In genomic region chr5:57102905-57103255, GRCh38 we compare ENCODE assay signal across 1 cellular context.
TF ChIP-seq lines count a peak whose summit lies in the region.

No MANE protein-coding gene starts in this region.

TF ChIP-seq in HepG2, 621 proteins besides CTCF, POLR2A, EP300 and RAD21 (continued from another document):
- TF ChIP-seq ZNF878 (CRISPR knock-in tag; IDR thresholded peaks at IDR 0.05), result no peak
- TF ChIP-seq PAXIP1 (CRISPR knock-in tag; conservative IDR thresholded peaks at IDR 0.05), result peak; percentile 88
- TF ChIP-seq PHF20 (CRISPR knock-in tag; IDR thresholded peaks at IDR 0.05), result no peak
- peak; percentile 95 for TF ChIP-seq HNF1A (IDR thresholded peaks at IDR 0.05; ENCODE audit: low read depth)
- peak; percentile 92 for TF ChIP-seq HNF1A (CRISPR knock-in tag; IDR thresholded peaks at IDR 0.05; ENCODE audit: borderline replicate concordance)
- peak; percentile 85 for TF ChIP-seq HNF4G (IDR thresholded peaks at IDR 0.05; ENCODE audit: borderline replicate concordance, low read depth, low read length)
- no peak for TF ChIP-seq HNF4G (CRISPR knock-in tag; IDR thresholded peaks at IDR 0.05; ENCODE audit: borderline replicate concordance, low read depth)
- TF ChIP-seq SIN3A (IDR thresholded peaks at IDR 0.05; ENCODE audit: borderline replicate concordance, low read depth, low read length), result no peak
- TF ChIP-seq FOXP4 (CRISPR knock-in tag; IDR thresholded peaks at IDR 0.05), result 0 out of 2 replicates have a peak, but pooled peaks have one; percentile 53
- no peak for TF ChIP-seq ZNF124 (CRISPR knock-in tag; IDR thresholded peaks at IDR 0.05)
- TF ChIP-seq ZMAT3 (CRISPR knock-in tag; conservative IDR thresholded peaks at IDR 0.05), result no peak
- TF ChIP-seq SIX4 (CRISPR knock-in tag; IDR thresholded peaks at IDR 0.05), result 0 out of 2 replicates have a peak, but pooled peaks have one; percentile 23
- TF ChIP-seq ZNF350 (CRISPR knock-in tag; IDR thresholded peaks at IDR 0.05; ENCODE audit: borderline replicate concordance, low read depth), result no peak
- no peak for TF ChIP-seq ZNF296 (CRISPR knock-in tag; conservative IDR thresholded peaks at IDR 0.05)
- no peak for TF ChIP-seq SUZ12 (IDR thresholded peaks at IDR 0.05; ENCODE audit: low read depth, low read length)
- TF ChIP-seq ZNF556 (CRISPR knock-in tag; IDR thresholded peaks at IDR 0.05; ENCODE audit: borderline replicate concordance), result no peak
- peak; percentile 63; the same call in 1 of the 2 replicates for TF ChIP-seq NR2F2 (IDR thresholded peaks at IDR 0.05; ENCODE audit: borderline replicate concordance, low read depth)
- TF ChIP-seq HMG20B (CRISPR knock-in tag; conservative IDR thresholded peaks at IDR 0.05), result no peak
